13 cellular contexts compared by ENCODE assay signal in the genomic region with DNA sequence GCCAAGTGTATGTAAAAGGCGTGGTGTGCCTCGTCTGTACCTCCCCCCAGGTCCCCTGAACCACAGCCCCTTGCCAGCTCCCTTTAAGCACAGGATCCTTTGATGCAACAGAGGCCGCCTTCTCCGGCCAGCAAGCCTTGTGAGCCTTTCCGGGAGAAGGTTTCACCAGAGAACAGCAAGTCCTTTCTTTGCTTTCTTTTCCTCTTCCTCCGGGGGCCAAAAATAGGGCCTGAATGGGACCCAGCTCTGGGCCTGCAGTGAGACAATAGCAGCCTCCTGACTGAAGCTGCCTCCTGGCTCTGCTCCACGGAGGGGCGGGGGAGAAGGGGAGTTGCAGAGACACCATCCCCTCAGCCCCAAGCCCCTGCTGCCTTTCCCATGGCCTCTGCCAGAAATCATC. TPM values are rescaled to one million over a fixed set of nuclear protein-coding genes. Genes with fewer than 3 reads are reported as not detected.
DNase-seq lines count a peak whose midpoint lies in the region; ATAC-seq and TF ChIP-seq lines count a peak whose summit lies in the region.
"Had no signal": no experiment of that assay in that cellular context is flagged by ENCODE, and none has a peak within 500 bp of the region (broad histone marks: within the 10 kb centered on the region; RNA-seq: fewer than 3 reads in every experiment).

No MANE protein-coding gene starts in this region.

- no peaks in the 10 kb centered on the region for H3K36me3 ChIP-seq in NT2/D1 (ENCODE audit: insufficient read depth, insufficient read length, low read length)
- H3K36me3 ChIP-seq in endodermal cell (ENCODE audit: control insufficient read depth, insufficient read depth, low read length), result no peaks in the 10 kb centered on the region
- no peaks in the 10 kb centered on the region for H3K36me3 ChIP-seq in skeletal muscle tissue (ENCODE audit: control insufficient read depth in 3 of 3, insufficient read depth in 3 of 3, low read length in 3 of 3)

- ATAC-seq in HG02588 (IDR thresholded peaks at IDR 0.05; ENCODE audit: unreplicated experiment), result no peak
- ATAC-seq: Panc1 had no signal

- H3K27ac ChIP-seq in endodermal cell (ENCODE audit: low read depth, low read length) (peak overlapping the region; percentile 99), skeletal muscle tissue (ENCODE audit: low read depth, low read length) (peak overlapping the region; percentile 50)

- 44 to 68% methylated on average over 4 to 8 of the region's 8 CpGs for WGBS in endodermal cell (ENCODE audit: insufficient coverage in 1 of 2, insufficient read length in 1 of 2), 2 experiments

- peaks cover 30% of the 10 kb centered on the region for H3K4me1 ChIP-seq in NT2/D1 (ENCODE audit: insufficient read depth, insufficient read length)
- no peaks in the 10 kb centered on the region for H3K4me1 ChIP-seq in endodermal cell (ENCODE audit: control insufficient read depth, insufficient read depth, low read length)
- H3K4me1 ChIP-seq in skeletal muscle tissue (ENCODE audit: control insufficient read depth in 3 of 3, insufficient read depth in 3 of 3, low read length in 3 of 3), result peaks cover 21 to 46% (median 31%) of the 10 kb centered on the region in 3 donors

- no peak overlapping the region for H3K27ac Mint-ChIP-seq in endodermal cell
- H3K27ac Mint-ChIP-seq: CD4-positive, alpha-beta T cell had no signal

- H3K4me3 ChIP-seq in NT2/D1 (ENCODE audit: insufficient read length, low read depth) (no peak overlapping the region), endodermal cell (ENCODE audit: low read length) (no peak overlapping the region), skeletal muscle tissue (ENCODE audit: low read length in 3 of 3) (no peak overlapping the region)

- DNase-seq in NT2/D1 (ENCODE audit: low read depth, low spot score), result no peak
- DNase-seq in endodermal cell, result no peak
- DNase-seq in lung microvascular endothelial cell (ENCODE audit: low read depth in 2 of 2), result peak; percentile 53 to 65
- DNase-seq in T-helper 2 cell, result no peak
- no peak for DNase-seq in RKO (ENCODE audit: low spot score)
- no peak for DNase-seq in LoVo (ENCODE audit: low spot score)
- DNase-seq: CD4-positive, alpha-beta T cell; immature natural killer cell; NCI-H2029 had no signal

- H3K27me3 ChIP-seq in NT2/D1 (ENCODE audit: insufficient read depth, insufficient read length), result no peaks in the 10 kb centered on the region
- H3K27me3 ChIP-seq in endodermal cell (ENCODE audit: control insufficient read depth, insufficient read depth, low read length, poor library complexity, severe bottlenecking), result peaks cover 7% of the 10 kb centered on the region
- H3K27me3 ChIP-seq in skeletal muscle tissue (ENCODE audit: control insufficient read depth in 3 of 3, insufficient read depth in 3 of 3, low read length in 3 of 3), result peaks cover 6 to 30% (median 25%) of the 10 kb centered on the region in 3 donors

- no peak overlapping the region for H3K4me3 Mint-ChIP-seq in endodermal cell
- H3K4me3 Mint-ChIP-seq: CD4-positive, alpha-beta T cell; immature natural killer cell had no signal

- H3K9me3 ChIP-seq in NT2/D1 (ENCODE audit: insufficient read depth, low read length) (no peaks in the 10 kb centered on the region), endodermal cell (ENCODE audit: control insufficient read depth, low read length) (no peaks in the 10 kb centered on the region), skeletal muscle tissue (ENCODE audit: control insufficient read depth in 3 of 3, low read length in 3 of 3) (no peaks in the 10 kb centered on the region)

- TF ChIP-seq CTCF in endodermal cell (conservative IDR thresholded peaks at IDR 0.05), result no peak

- peaks cover 12% of the 10 kb centered on the region for H3K4me1 Mint-ChIP-seq in endodermal cell

- H3K27me3 Mint-ChIP-seq in endodermal cell (ENCODE audit: insufficient read depth), result peaks cover 13% of the 10 kb centered on the region

- H3K36me3 Mint-ChIP-seq in endodermal cell (ENCODE audit: low read depth), result no peaks in the 10 kb centered on the region
- H3K36me3 Mint-ChIP-seq: immature natural killer cell had no signal

- H3K9me3 Mint-ChIP-seq in endodermal cell, result no peaks in the 10 kb centered on the region
- H3K9me3 Mint-ChIP-seq: CD4-positive, alpha-beta T cell; immature natural killer cell had no signal

- peak overlapping the region; percentile 68 for H3K9ac ChIP-seq in NT2/D1 (ENCODE audit: insufficient read length, low read depth)
- H3K9ac ChIP-seq in endodermal cell (ENCODE audit: extremely low read depth, low read length, poor library complexity, severe bottlenecking), result no peak overlapping the region
- peak overlapping the region in 1 of 3 donors; percentile 60 for H3K9ac ChIP-seq in skeletal muscle tissue (ENCODE audit: low read depth in 1 of 3, low read length in 3 of 3)

RNA-seq across cellular contexts. Expression of gene ADGRG1, which starts 9.0 kb away (rescaled TPM):
- total RNA-seq in endodermal cell (under 1 TPM; 0.64 TPM), lung microvascular endothelial cell (1.4 and 17.4 TPM in 2 replicates), skeletal muscle tissue (0.52 TPM)
- 122 TPM for polyA plus RNA-seq in endodermal cell (2013, experiment 1 of 2)
- polyA plus RNA-seq in endodermal cell (2013, experiment 2 of 2), result 97.9 TPM

RNA-seq across cellular contexts. Expression of gene ADGRG3, which starts 30.7 kb away (rescaled TPM):
- total RNA-seq in endodermal cell, result not detected
- 0.39 TPM for polyA plus RNA-seq in endodermal cell (2013, experiment 1 of 2)
- 0.21 TPM for polyA plus RNA-seq in endodermal cell (2013, experiment 2 of 2)
- 0.65 and 8.3 TPM in 2 replicates for total RNA-seq in lung microvascular endothelial cell
- 0.52 TPM for total RNA-seq in skeletal muscle tissue
- total RNA-seq: H4 had no signal

RNA-seq across cellular contexts. Expression of gene DRC7, which starts 57.2 kb away (rescaled TPM):
- total RNA-seq in endodermal cell (1 to 10 TPM; 1.6 to 1.8 TPM), lung microvascular endothelial cell (0.20 and 0.22 TPM in 2 replicates), skeletal muscle tissue (not detected)
- polyA plus RNA-seq in endodermal cell (2013, experiment 1 of 2), result 0.25 TPM
- polyA plus RNA-seq in endodermal cell (2013, experiment 2 of 2), result 0.46 TPM
- total RNA-seq: CD4-positive, alpha-beta T cell had no signal
- polyA plus RNA-seq: immature natural killer cell had no signal

Comparison
In these comparisons a context has a peak if more than half of its experiments do, and no peak if none do; other contexts are left out.
1. DNase-seq: peak in lung microvascular endothelial cell (2 of 2); none in NT2/D1 (single experiment), endodermal cell (single experiment), T-helper 2 cell (0 of 5), RKO (single experiment) and LoVo (single experiment).